In genomic region chr6:36678488-36679042, GRCh38 we compare ENCODE assay signal across 8 cellular contexts. TPM values are rescaled to one million over a fixed set of nuclear protein-coding genes. Genes with fewer than 3 reads are reported as not detected.
DNase-seq lines count a peak whose midpoint lies in the region; ATAC-seq and TF ChIP-seq lines count a peak whose summit lies in the region.

Gene CDKN1A (plus strand): TSS chr6:36678714. CDS start chr6:36684102, 5,388 bp downstream.

- H3K36me3 Mint-ChIP-seq in chondrocyte (ENCODE audit: low read depth), result peaks cover 13% of the 10 kb centered on the region

- peak within 1 kb of the TSS; percentile 96 for H3K4me3 Mint-ChIP-seq in chondrocyte (ENCODE audit: unreplicated experiment)

- peak; percentile 78 for DNase-seq in 8988T
- DNase-seq in NCI-H345 treated with DMSO at 0.1 percent for 48 hours (lab: John Stamatoyannopoulos, UW; ENCODE audit: unreplicated experiment), result peak; percentile 82
- peak; percentile 66 for DNase-seq in activated CD4-positive, alpha-beta T cell treated with anti-CD3 and anti-CD28 coated beads for 1 hour
- peak; percentile 97 for DNase-seq in chondrocyte (ENCODE audit: low spot score)
- peak; percentile 77 for DNase-seq in kidney glomerular epithelial cell (lab: John Stamatoyannopoulos, UW)
- DNase-seq in stimulated activated CD4-positive, alpha-beta T cell treated with anti-CD3 and anti-CD28 coated beads, Interleukin-15, amount 100 ng/mL, for 48 hours (ENCODE audit: low read depth in 2 of 2), result peak; percentile 55 to 67

- H3K9me3 Mint-ChIP-seq in chondrocyte (ENCODE audit: low read depth), result no peaks in the 10 kb centered on the region

- peaks cover 58% of the 10 kb centered on the region for H3K4me1 Mint-ChIP-seq in chondrocyte (ENCODE audit: low read depth)

- H3K27ac Mint-ChIP-seq in chondrocyte (ENCODE audit: unreplicated experiment), result peak within 1 kb of the TSS; percentile 99

- H3K27me3 Mint-ChIP-seq in chondrocyte (ENCODE audit: low read depth), result no peaks in the 10 kb centered on the region

- ATAC-seq in GM18861 (IDR thresholded peaks at IDR 0.05; ENCODE audit: unreplicated experiment) (peak; percentile 41), HG03196 (IDR thresholded peaks at IDR 0.05; ENCODE audit: unreplicated experiment) (peak; percentile 45)

- peak; percentile 7 for TF ChIP-seq CTCF in chondrocyte (IDR thresholded peaks at IDR 0.05)

RNA-seq across cellular contexts. Expression of gene CDKN1A, which starts in this region (rescaled TPM):
- 230 to 303 TPM (median 301 TPM) in 3 replicates for total RNA-seq in chondrocyte

Comparison
In these comparisons a context has a peak if more than half of its experiments do, and no peak if none do; other contexts are left out.
1. Peak in every context shown above with its lines: DNase-seq and ATAC-seq.